ENCODE assay signal across 14 cellular contexts in genomic region chr1:12424150-12424549, GRCh38.
A peak's percentile ranks its signal among the peaks of the same experiment; 100 is the strongest.
DNase-seq lines count a peak whose midpoint lies in the region; ATAC-seq and TF ChIP-seq lines count a peak whose summit lies in the region.
"Had no signal": no experiment of that assay in that cellular context is flagged by ENCODE, and none has a peak within 500 bp of the region (broad histone marks: within the 10 kb centered on the region; RNA-seq: fewer than 3 reads in every experiment).

No MANE protein-coding gene starts in this region.

- H3K4me3 Mint-ChIP-seq in MCF 10A (ENCODE audit: unreplicated experiment), result no peak overlapping the region
- no peak overlapping the region for H3K4me3 Mint-ChIP-seq in chondrocyte (ENCODE audit: unreplicated experiment)
- H3K4me3 Mint-ChIP-seq: activated CD4-positive, alpha-beta T cell treated with anti-CD3 and anti-CD28 coated beads for 36 hours; neural crest cell had no signal

- H3K4me1 ChIP-seq in mammary epithelial cell (ENCODE audit: insufficient read depth, low read length) (no peaks in the 10 kb centered on the region), mesenchymal stem cell (ENCODE audit: control insufficient read depth, insufficient read depth, low read depth, low read length) (peaks cover 2% of the 10 kb centered on the region), uterus (no peaks in the 10 kb centered on the region), left lung (peaks cover 0 to 8% of the 10 kb centered on the region in 2 donors)

- no peaks in the 10 kb centered on the region for H3K4me1 Mint-ChIP-seq in MCF 10A (ENCODE audit: insufficient read depth, unreplicated experiment)
- H3K4me1 Mint-ChIP-seq in chondrocyte (ENCODE audit: low read depth), result peaks cover 29% of the 10 kb centered on the region

- H2AK5ac ChIP-seq in mesenchymal stem cell (ENCODE audit: low read length, severe bottlenecking), result no peak overlapping the region

- H3K18ac ChIP-seq in mesenchymal stem cell (ENCODE audit: low read depth in 1 of 2, low read length in 2 of 2), result no peak overlapping the region

- ATAC-seq in left lung, result no peak
- ATAC-seq: activated CD4-positive, alpha-beta T cell treated with anti-CD3 and anti-CD28 coated beads for 36 hours had no signal

- H3K4me3 ChIP-seq in mammary epithelial cell (replicated peaks in 1 of 3; ENCODE audit: insufficient read depth in 1 of 3, low read depth in 2 of 3, low read length in 3 of 3) (no peak overlapping the region), mesenchymal stem cell (ENCODE audit: insufficient read depth in 1 of 2, low read depth in 1 of 2, low read length in 2 of 2) (peak overlapping the region in 1 of 2 experiments; percentile 3), uterus (no peak overlapping the region), left lung (no peak overlapping the region)

- peak; percentile 23 for DNase-seq in MCF 10A (ENCODE audit: unreplicated experiment)
- no peak for DNase-seq in mammary epithelial cell
- DNase-seq in chondrocyte (ENCODE audit: low spot score), result no peak
- DNase-seq in mesenchymal stem cell, result no peak
- DNase-seq in uterus, result no peak
- DNase-seq in GDM1 (lab: John Stamatoyannopoulos, UW), result no peak
- DNase-seq in kidney glomerular epithelial cell (lab: John Stamatoyannopoulos, UW), result no peak
- DNase-seq in left lung, result no peak
- DNase-seq: activated CD4-positive, alpha-beta T cell treated with anti-CD3 and anti-CD28 coated beads for 36 hours; activated gamma-delta T cell treated with Interleukin-2 at 50 U/mL for 16 hours; DMS79; NCI-H1105; stimulated activated naive CD4-positive, alpha-beta T cell had no signal

- H3K27ac ChIP-seq in mammary epithelial cell (ENCODE audit: insufficient read depth, low read depth, low read length) (no peak overlapping the region), mesenchymal stem cell (ENCODE audit: low read length, poor library complexity, severe bottlenecking) (no peak overlapping the region), uterus (peak overlapping the region; percentile 36 to 54), left lung (peak overlapping the region in 1 of 2 donors; percentile 42)

- H3K14ac ChIP-seq in mesenchymal stem cell (ENCODE audit: low read length in 2 of 2), result no peak overlapping the region

- intact Hi-C loops in MCF 10A (cut with micrococcal nuclease), result no loop called here
- intact Hi-C loops in mammary epithelial cell (cut with micrococcal nuclease), result loop anchor here (5.0 kb wide), 1 partner anchor 193 kb away; the partner anchor contains the start of gene DHRS3
- intact Hi-C loops in uterus (cut with DNase I; ENCODE audit: low total_unique reads), result no loop called here
- intact Hi-C loops in left lung (cut with DNase I), result no loop called here

- WGBS in mammary epithelial cell (ENCODE audit: low coverage, missing lambda C conversion rate), result 50% methylated on average over 3 of the region's 3 CpGs
- 94% methylated on average over 3 of the region's 3 CpGs for WGBS in mesenchymal stem cell

- H3K4ac ChIP-seq in mesenchymal stem cell (ENCODE audit: low read depth in 1 of 2, low read length in 2 of 2), result no peak overlapping the region

- H3K27ac Mint-ChIP-seq in MCF 10A (ENCODE audit: low read depth, unreplicated experiment) (no peak overlapping the region), chondrocyte (ENCODE audit: unreplicated experiment) (peak overlapping the region; percentile 60)
- H3K27ac Mint-ChIP-seq: activated CD4-positive, alpha-beta T cell treated with anti-CD3 and anti-CD28 coated beads for 36 hours had no signal

- H3K36me3 ChIP-seq in mammary epithelial cell (ENCODE audit: insufficient read depth, low read length) (no peaks in the 10 kb centered on the region), mesenchymal stem cell (ENCODE audit: control insufficient read depth in 1 of 2, insufficient read depth in 2 of 2, low read depth in 1 of 2, low read length in 2 of 2) (peaks cover 6 to 25% of the 10 kb centered on the region in 2 experiments), uterus (no peaks in the 10 kb centered on the region), left lung (peaks cover 0 to 9% of the 10 kb centered on the region in 2 donors)

- no peak for TF ChIP-seq POLR2A in uterus (IDR thresholded peaks at IDR 0.05)

- no peaks in the 10 kb centered on the region for H3K9me3 Mint-ChIP-seq in MCF 10A (ENCODE audit: unreplicated experiment)
- no peaks in the 10 kb centered on the region for H3K9me3 Mint-ChIP-seq in chondrocyte (ENCODE audit: low read depth)
- H3K9me3 Mint-ChIP-seq: neural crest cell had no signal

- H2BK15ac ChIP-seq in mesenchymal stem cell (ENCODE audit: low read depth, poor library complexity, severe bottlenecking), result no peak overlapping the region

- H2BK12ac ChIP-seq in mesenchymal stem cell (ENCODE audit: low read length in 2 of 2), result no peak overlapping the region

- no peaks in the 10 kb centered on the region for H3K9me3 ChIP-seq in mammary epithelial cell (replicated peaks; ENCODE audit: insufficient read depth, low read length)
- H3K9me3 ChIP-seq in mesenchymal stem cell (ENCODE audit: control insufficient read depth, low read length), result no peaks in the 10 kb centered on the region
- no peaks in the 10 kb centered on the region for H3K9me3 ChIP-seq in uterus
- H3K9me3 ChIP-seq in left lung, result no peaks in the 10 kb centered on the region

- POLR2A ChIA-PET in MCF 10A (lab: Yijun Ruan, JAX), result interaction anchor here (1.3 kb wide), 1 partner anchor 10 kb away, joined by 3 read pairs; no protein-coding TSS in a partner anchor

- H3K4me2 ChIP-seq in mammary epithelial cell (ENCODE audit: insufficient read depth, low read depth, low read length) (no peak overlapping the region), mesenchymal stem cell (ENCODE audit: low read length, poor library complexity, severe bottlenecking) (no peak overlapping the region)

- H3K79me1 ChIP-seq in mesenchymal stem cell (replicated peaks; ENCODE audit: low read length, poor library complexity, severe bottlenecking), result peaks cover 3% of the 10 kb centered on the region

- H2AFZ ChIP-seq in mammary epithelial cell (ENCODE audit: low read depth, low read length), result no peak overlapping the region
- no peak overlapping the region for H2AFZ ChIP-seq in mesenchymal stem cell (ENCODE audit: low read depth, low read length)

- no peak overlapping the region for H3K9ac ChIP-seq in mammary epithelial cell (ENCODE audit: insufficient read depth, low read length)
- H3K9ac ChIP-seq in mesenchymal stem cell (ENCODE audit: low read length), result peak overlapping the region; percentile 66

- dilution Hi-C loops in mammary epithelial cell (cut with HindIII; ENCODE audit: low sequenced_read_pairs), result no loop called here

- CTCF ChIA-PET in MCF 10A (lab: Yijun Ruan, JAX), result interaction anchor here (0.7 kb wide), 1 partner anchor 246 kb away, joined by 3 read pairs; no protein-coding TSS in a partner anchor
- CTCF ChIA-PET in mammary epithelial cell (lab: Charles Lee; ENCODE audit: low non-redundant PET), result no interaction called here

- no peaks in the 10 kb centered on the region for H3K27me3 ChIP-seq in mammary epithelial cell (ENCODE audit: insufficient read depth, low read length)
- H3K27me3 ChIP-seq in mesenchymal stem cell (ENCODE audit: control insufficient read depth in 1 of 2, insufficient read depth in 1 of 2, low read length in 2 of 2), result no peaks in the 10 kb centered on the region
- H3K27me3 ChIP-seq in uterus, result no peaks in the 10 kb centered on the region
- H3K27me3 ChIP-seq in left lung, result no peaks in the 10 kb centered on the region

- H3K23ac ChIP-seq in mesenchymal stem cell (ENCODE audit: low read length in 2 of 2), result no peak overlapping the region

- H3K79me2 ChIP-seq in mammary epithelial cell (ENCODE audit: insufficient read depth, low read length), result no peaks in the 10 kb centered on the region

- in situ Hi-C loops in mammary epithelial cell (cut with MboI; ENCODE audit: low sequenced_read_pairs in 2 of 2), result no loop called here

- no peak overlapping the region for H2BK5ac ChIP-seq in mesenchymal stem cell (ENCODE audit: low read depth, low read length, poor library complexity, severe bottlenecking)

- BruUV-seq in MCF 10A (replicated peaks; lab: Mats Ljungman, UMichigan) (no TSS peak), mammary epithelial cell (replicated peaks; lab: Mats Ljungman, UMichigan) (no TSS peak)

- H3K27me3 Mint-ChIP-seq in MCF 10A (ENCODE audit: insufficient read depth, unreplicated experiment) (no peaks in the 10 kb centered on the region), chondrocyte (ENCODE audit: low read depth) (no peaks in the 10 kb centered on the region)
- H3K27me3 Mint-ChIP-seq: activated CD4-positive, alpha-beta T cell treated with anti-CD3 and anti-CD28 coated beads for 36 hours had no signal

- no peaks in the 10 kb centered on the region for H4K20me1 ChIP-seq in mammary epithelial cell (ENCODE audit: insufficient read depth, low read length)

- no peak overlapping the region for H4K91ac ChIP-seq in mesenchymal stem cell (ENCODE audit: low read length)

- H3K36me3 Mint-ChIP-seq in MCF 10A (ENCODE audit: insufficient read depth, unreplicated experiment), result peaks cover 13% of the 10 kb centered on the region
- H3K36me3 Mint-ChIP-seq in chondrocyte (ENCODE audit: low read depth), result peaks cover 19% of the 10 kb centered on the region

- TF ChIP-seq CTCF in MCF 10A (IDR thresholded peaks at IDR 0.05; ENCODE audit: unreplicated experiment), result no peak
- TF ChIP-seq CTCF in mammary epithelial cell (conservative IDR thresholded peaks at IDR 0.05 in 1 of 2, IDR thresholded peaks at IDR 0.05 in 1 of 2; ENCODE audit: extremely low read depth in 1 of 2, insufficient read depth in 1 of 2, low read depth in 1 of 2, low read length in 2 of 2), result no peak
- no peak for TF ChIP-seq CTCF in chondrocyte (IDR thresholded peaks at IDR 0.05)
- TF ChIP-seq CTCF in uterus (IDR thresholded peaks at IDR 0.05), result no peak
- no peak for TF ChIP-seq CTCF in left lung (IDR thresholded peaks at IDR 0.05)

- no peak overlapping the region for H2BK120ac ChIP-seq in mesenchymal stem cell (ENCODE audit: low read depth, low read length)

- no peak overlapping the region for H4K8ac ChIP-seq in mesenchymal stem cell (ENCODE audit: low read length)

Comparison
In these comparisons a context has a peak if more than half of its experiments do, and no peak if none do; other contexts are left out.
1. H3K27ac ChIP-seq: peak in uterus (2 of 2); none in mammary epithelial cell (single experiment) and mesenchymal stem cell (single experiment).